Comparison of ENCODE assay signal across 1 cellular context in the genomic region with DNA sequence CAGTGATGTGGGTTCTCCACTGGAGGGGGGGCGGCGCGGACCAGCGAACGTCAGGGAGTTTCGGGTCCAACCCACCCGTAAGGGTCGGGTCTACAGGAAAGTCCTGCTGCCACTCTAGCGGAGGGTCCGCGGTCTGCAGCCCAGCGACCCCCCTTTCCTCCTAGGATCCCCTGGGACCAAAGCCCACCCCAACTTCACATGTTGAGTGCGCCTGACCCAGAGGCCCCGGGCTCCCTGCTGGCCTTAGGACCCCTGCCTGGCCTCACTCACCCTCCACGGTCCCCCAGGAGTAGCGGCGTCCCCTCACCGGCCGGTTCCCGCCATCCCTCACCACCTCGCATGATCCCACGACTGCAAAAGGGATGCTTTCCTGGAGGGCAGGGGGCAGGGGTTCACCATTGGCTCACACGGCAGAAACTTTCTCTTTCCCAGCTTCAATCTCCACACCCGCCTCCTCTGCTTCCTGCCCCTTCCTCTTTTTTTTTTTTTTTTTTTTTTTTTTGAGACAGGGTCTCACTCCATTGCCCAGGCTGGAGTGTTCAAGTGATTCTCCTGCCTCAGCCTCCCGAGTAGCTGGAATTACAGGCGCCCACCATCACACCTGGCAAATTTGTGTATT.
TF ChIP-seq lines count a peak whose summit lies in the region.

No MANE protein-coding gene starts in this region.

TF ChIP-seq in HEK293, 187 proteins besides CTCF, POLR2A, EP300 and RAD21:
- TF ChIP-seq MYNN (tag by site-specific recombination; IDR thresholded peaks at IDR 0.05; ENCODE audit: borderline replicate concordance) (no peak), OSR2 (tag by site-specific recombination; IDR thresholded peaks at IDR 0.05) (no peak), ZFP69B (tag by site-specific recombination; IDR thresholded peaks at IDR 0.05) (no peak), ZNF10 (tag by site-specific recombination; IDR thresholded peaks at IDR 0.05) (0 out of 2 replicates have a peak, but pooled peaks have one; percentile 11), ZNF23 (tag by site-specific recombination; IDR thresholded peaks at IDR 0.05; ENCODE audit: borderline replicate concordance) (no peak), ZNF549 (tag by site-specific recombination; IDR thresholded peaks at IDR 0.05) (no peak), ZNF366 (tag by site-specific recombination; conservative IDR thresholded peaks at IDR 0.05) (no peak), ZNF248 (tag by site-specific recombination; IDR thresholded peaks at IDR 0.05) (no peak), KLF8 (tag by site-specific recombination; IDR thresholded peaks at IDR 0.05) (no peak), ZBTB21 (tag by site-specific recombination; IDR thresholded peaks at IDR 0.05) (no peak), KLF17 (tag by site-specific recombination; IDR thresholded peaks at IDR 0.05) (no peak), GLIS1 (tag by site-specific recombination; IDR thresholded peaks at IDR 0.05) (no peak), ZNF843 (tag by site-specific recombination; IDR thresholded peaks at IDR 0.05) (no peak), ZFP37 (tag by site-specific recombination; IDR thresholded peaks at IDR 0.05) (no peak), ZNF148 (tag by site-specific recombination; IDR thresholded peaks at IDR 0.05; ENCODE audit: borderline replicate concordance) (no peak), ZNF362 (tag by site-specific recombination; IDR thresholded peaks at IDR 0.05) (peak; percentile 95), ZBTB48 (tag by site-specific recombination; IDR thresholded peaks at IDR 0.05) (peak; percentile 56; the same call in 1 of the 2 replicates), ZNF561 (tag by site-specific recombination; IDR thresholded peaks at IDR 0.05; ENCODE audit: borderline replicate concordance) (no peak), HOXA7 (CRISPR knock-in tag; IDR thresholded peaks at IDR 0.05; ENCODE audit: borderline replicate concordance) (no peak), FEZF1 (tag by site-specific recombination; IDR thresholded peaks at IDR 0.05) (no peak), YY1 (tag by site-specific recombination; IDR thresholded peaks at IDR 0.05) (no peak), ZBTB44 (tag by site-specific recombination; IDR thresholded peaks at IDR 0.05) (0 out of 2 replicates have a peak, but pooled peaks have one; percentile 28), SETDB1 (IDR thresholded peaks at IDR 0.05; ENCODE audit: insufficient read length, low read length) (no peak), BCL6B (tag by site-specific recombination; IDR thresholded peaks at IDR 0.05) (no peak), ZNF768 (tag by site-specific recombination; IDR thresholded peaks at IDR 0.05) (no peak)
- TF ChIP-seq, protein P1, sequence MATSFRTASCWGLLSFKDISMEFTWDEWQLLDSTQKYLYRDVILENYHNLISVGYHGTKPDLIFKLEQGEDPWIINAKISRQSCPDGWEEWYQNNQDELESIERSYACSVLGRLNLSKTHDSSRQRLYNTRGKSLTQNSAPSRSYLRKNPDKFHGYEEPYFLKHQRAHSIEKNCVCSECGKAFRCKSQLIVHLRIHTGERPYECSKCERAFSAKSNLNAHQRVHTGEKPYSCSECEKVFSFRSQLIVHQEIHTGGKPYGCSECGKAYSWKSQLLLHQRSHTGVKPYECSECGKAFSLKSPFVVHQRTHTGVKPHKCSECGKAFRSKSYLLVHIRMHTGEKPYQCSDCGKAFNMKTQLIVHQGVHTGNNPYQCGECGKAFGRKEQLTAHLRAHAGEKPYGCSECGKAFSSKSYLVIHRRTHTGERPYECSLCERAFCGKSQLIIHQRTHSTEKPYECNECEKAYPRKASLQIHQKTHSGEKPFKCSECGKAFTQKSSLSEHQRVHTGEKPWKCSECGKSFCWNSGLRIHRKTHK (tag by site-specific recombination; IDR thresholded peaks at IDR 0.05) = no peak
